ENCODE assay signal across 8 cellular contexts in genomic region chr1:40711465-40712404, GRCh38. TPM values are rescaled to one million over a fixed set of nuclear protein-coding genes. Genes with fewer than 3 reads are reported as not detected.
DNase-seq lines count a peak whose midpoint lies in the region; ATAC-seq and TF ChIP-seq lines count a peak whose summit lies in the region.

No MANE protein-coding gene starts in this region.

- no peaks in the 10 kb centered on the region for H3K9me3 ChIP-seq in mucosa of descending colon

- H3K4me1 ChIP-seq in mucosa of descending colon (ENCODE audit: low read depth) = peaks cover 42% of the 10 kb centered on the region

- peak; percentile 8 for ATAC-seq in mucosa of descending colon

- DNase-seq in GM06990 (ENCODE audit: extremely low read depth, insufficient read length) (no peak), NCI-H69 (lab: John Stamatoyannopoulos, UW) (peak; percentile 58), coronary artery (ENCODE audit: low spot score) (no peak), mucosa of descending colon (peak in 2 of 3 donors; percentile 27 to 49), SK-N-DZ (ENCODE audit: low spot score) (no peak), COLO829 (ENCODE audit: low spot score) (no peak), dedifferentiated amniotic fluid mesenchymal stem cell (ENCODE audit: extremely low spot score) (no peak)
- DNase-seq in NK-92 treated with Interleukin-12 subunit alpha and Interleukin-12 subunit beta, amount 100 ng/mL, for 24 hours (lab: John Stamatoyannopoulos, UW) = no peak

- no peaks in the 10 kb centered on the region for H3K27me3 ChIP-seq in GM06990 (replicated peaks; ENCODE audit: control insufficient read depth, insufficient read depth, low read length)

- peak overlapping the region; percentile 47 to 78 for H3K27ac ChIP-seq in coronary artery

- H3K36me3 ChIP-seq in GM06990 (ENCODE audit: control insufficient read depth, insufficient read depth, low read length) = peaks cover 3% of the 10 kb centered on the region
- no peaks in the 10 kb centered on the region for H3K36me3 ChIP-seq in mucosa of descending colon (ENCODE audit: low read depth)

- no peak for TF ChIP-seq CTCF in GM06990 (IDR thresholded peaks at IDR 0.05; ENCODE audit: insufficient read depth, low read length, poor library complexity, severe bottlenecking)
- no peak for TF ChIP-seq CTCF in coronary artery (IDR thresholded peaks at IDR 0.05)
- no peak for TF ChIP-seq CTCF in mucosa of descending colon (IDR thresholded peaks at IDR 0.05)

- H3K4me3 ChIP-seq in GM06990 (replicated peaks; ENCODE audit: low read depth, low read length) = peak overlapping the region; percentile 77
- H3K4me3 ChIP-seq in coronary artery = peak overlapping the region; percentile 1
- no peak overlapping the region for H3K4me3 ChIP-seq in mucosa of descending colon

- intact Hi-C loops in mucosa of descending colon (cut with DNase I, micrococcal nuclease) = no loop called here

RNA-seq across cellular contexts. Expression of gene NFYC, which starts 20.2 kb away (rescaled TPM):
- total RNA-seq in mucosa of descending colon = 10 to 100 TPM; 56.2 to 76.4 (median 70.5) TPM
- polyA plus RNA-seq in SK-N-DZ (2014; cell fraction: cytosol; rRNA removed) = 30.5 and 44.8 TPM in 2 replicates
- polyA plus RNA-seq in SK-N-DZ (2014; cell fraction: nucleus; rRNA removed) = 22.8 and 36.0 TPM in 2 replicates

RNA-seq across cellular contexts. Expression of gene RIMS3, which starts 46.3 kb away (rescaled TPM):
- total RNA-seq in mucosa of descending colon = 10 to 100 TPM in 2 of 3 donors, 1 to 10 TPM in 1; 6.9 to 23.3 (median 11.9) TPM
- 60.3 and 81.1 TPM in 2 replicates for polyA plus RNA-seq in SK-N-DZ (2014; cell fraction: cytosol; rRNA removed)
- polyA plus RNA-seq in SK-N-DZ (2014; cell fraction: nucleus; rRNA removed) = 102 and 112 TPM in 2 replicates

Comparison
In these comparisons a context has a peak if more than half of its experiments do, and no peak if none do; other contexts are left out.
1. DNase-seq: peak in NCI-H69 (single experiment) and mucosa of descending colon (2 of 3); none in GM06990 (single experiment), coronary artery (single experiment), NK-92 treated with Interleukin-12 subunit alpha and Interleukin-12 subunit beta, amount 100 ng/mL, for 24 hours (single experiment), SK-N-DZ (single experiment), COLO829 (single experiment) and dedifferentiated amniotic fluid mesenchymal stem cell (single experiment).